ENCODE assay signal across 1 cellular context in the genomic region with DNA sequence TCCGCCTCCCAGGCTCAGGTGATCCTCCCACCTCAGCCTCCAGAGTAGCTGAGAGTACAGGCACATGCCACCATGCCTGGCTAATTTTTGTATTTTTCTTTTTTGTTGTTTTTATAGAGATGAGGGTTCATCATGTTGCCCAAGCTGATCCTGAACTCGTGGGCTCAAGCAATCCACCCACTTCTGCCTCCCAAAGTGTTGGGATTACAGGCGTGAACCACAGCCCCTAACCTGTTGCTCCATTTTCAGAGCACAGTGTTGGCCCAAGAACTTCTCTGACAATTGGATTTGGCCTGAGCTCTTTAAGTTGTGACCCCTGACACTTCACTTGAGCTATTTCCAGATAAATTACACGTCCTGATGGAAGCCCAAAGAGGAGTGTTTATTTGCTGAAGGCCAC.
TF ChIP-seq lines count a peak whose summit lies in the region.

No MANE protein-coding gene starts in this region.

TF ChIP-seq in HEK293, 187 proteins besides CTCF, POLR2A, EP300 and RAD21 (continued from another document):
- TF ChIP-seq, protein P1, sequence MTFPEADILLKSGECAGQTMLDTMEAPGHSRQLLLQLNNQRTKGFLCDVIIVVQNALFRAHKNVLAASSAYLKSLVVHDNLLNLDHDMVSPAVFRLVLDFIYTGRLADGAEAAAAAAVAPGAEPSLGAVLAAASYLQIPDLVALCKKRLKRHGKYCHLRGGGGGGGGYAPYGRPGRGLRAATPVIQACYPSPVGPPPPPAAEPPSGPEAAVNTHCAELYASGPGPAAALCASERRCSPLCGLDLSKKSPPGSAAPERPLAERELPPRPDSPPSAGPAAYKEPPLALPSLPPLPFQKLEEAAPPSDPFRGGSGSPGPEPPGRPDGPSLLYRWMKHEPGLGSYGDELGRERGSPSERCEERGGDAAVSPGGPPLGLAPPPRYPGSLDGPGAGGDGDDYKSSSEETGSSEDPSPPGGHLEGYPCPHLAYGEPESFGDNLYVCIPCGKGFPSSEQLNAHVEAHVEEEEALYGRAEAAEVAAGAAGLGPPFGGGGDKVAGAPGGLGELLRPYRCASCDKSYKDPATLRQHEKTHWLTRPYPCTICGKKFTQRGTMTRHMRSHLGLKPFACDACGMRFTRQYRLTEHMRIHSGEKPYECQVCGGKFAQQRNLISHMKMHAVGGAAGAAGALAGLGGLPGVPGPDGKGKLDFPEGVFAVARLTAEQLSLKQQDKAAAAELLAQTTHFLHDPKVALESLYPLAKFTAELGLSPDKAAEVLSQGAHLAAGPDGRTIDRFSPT (tag by site-specific recombination; IDR thresholded peaks at IDR 0.05) = no peak
- TF ChIP-seq, protein P2, sequence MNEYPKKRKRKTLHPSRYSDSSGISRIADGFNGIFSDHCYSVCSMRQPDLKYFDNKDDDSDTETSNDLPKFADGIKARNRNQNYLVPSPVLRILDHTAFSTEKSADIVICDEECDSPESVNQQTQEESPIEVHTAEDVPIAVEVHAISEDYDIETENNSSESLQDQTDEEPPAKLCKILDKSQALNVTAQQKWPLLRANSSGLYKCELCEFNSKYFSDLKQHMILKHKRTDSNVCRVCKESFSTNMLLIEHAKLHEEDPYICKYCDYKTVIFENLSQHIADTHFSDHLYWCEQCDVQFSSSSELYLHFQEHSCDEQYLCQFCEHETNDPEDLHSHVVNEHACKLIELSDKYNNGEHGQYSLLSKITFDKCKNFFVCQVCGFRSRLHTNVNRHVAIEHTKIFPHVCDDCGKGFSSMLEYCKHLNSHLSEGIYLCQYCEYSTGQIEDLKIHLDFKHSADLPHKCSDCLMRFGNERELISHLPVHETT (tag by site-specific recombination; IDR thresholded peaks at IDR 0.05) = no peak
- TF ChIP-seq ZNF514 (tag by site-specific recombination; IDR thresholded peaks at IDR 0.05) = no peak
- TF ChIP-seq ZNF664 (tag by site-specific recombination; IDR thresholded peaks at IDR 0.05) = no peak
- no peak for TF ChIP-seq SETDB1 (IDR thresholded peaks at IDR 0.05; ENCODE audit: insufficient read length, low read length)
- TF ChIP-seq, protein P3, sequence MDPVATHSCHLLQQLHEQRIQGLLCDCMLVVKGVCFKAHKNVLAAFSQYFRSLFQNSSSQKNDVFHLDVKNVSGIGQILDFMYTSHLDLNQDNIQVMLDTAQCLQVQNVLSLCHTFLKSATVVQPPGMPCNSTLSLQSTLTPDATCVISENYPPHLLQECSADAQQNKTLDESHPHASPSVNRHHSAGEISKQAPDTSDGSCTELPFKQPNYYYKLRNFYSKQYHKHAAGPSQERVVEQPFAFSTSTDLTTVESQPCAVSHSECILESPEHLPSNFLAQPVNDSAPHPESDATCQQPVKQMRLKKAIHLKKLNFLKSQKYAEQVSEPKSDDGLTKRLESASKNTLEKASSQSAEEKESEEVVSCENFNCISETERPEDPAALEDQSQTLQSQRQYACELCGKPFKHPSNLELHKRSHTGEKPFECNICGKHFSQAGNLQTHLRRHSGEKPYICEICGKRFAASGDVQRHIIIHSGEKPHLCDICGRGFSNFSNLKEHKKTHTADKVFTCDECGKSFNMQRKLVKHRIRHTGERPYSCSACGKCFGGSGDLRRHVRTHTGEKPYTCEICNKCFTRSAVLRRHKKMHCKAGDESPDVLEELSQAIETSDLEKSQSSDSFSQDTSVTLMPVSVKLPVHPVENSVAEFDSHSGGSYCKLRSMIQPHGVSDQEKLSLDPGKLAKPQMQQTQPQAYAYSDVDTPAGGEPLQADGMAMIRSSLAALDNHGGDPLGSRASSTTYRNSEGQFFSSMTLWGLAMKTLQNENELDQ (tag by site-specific recombination; IDR thresholded peaks at IDR 0.05; ENCODE audit: low read depth) = no peak
- TF ChIP-seq, protein P4, sequence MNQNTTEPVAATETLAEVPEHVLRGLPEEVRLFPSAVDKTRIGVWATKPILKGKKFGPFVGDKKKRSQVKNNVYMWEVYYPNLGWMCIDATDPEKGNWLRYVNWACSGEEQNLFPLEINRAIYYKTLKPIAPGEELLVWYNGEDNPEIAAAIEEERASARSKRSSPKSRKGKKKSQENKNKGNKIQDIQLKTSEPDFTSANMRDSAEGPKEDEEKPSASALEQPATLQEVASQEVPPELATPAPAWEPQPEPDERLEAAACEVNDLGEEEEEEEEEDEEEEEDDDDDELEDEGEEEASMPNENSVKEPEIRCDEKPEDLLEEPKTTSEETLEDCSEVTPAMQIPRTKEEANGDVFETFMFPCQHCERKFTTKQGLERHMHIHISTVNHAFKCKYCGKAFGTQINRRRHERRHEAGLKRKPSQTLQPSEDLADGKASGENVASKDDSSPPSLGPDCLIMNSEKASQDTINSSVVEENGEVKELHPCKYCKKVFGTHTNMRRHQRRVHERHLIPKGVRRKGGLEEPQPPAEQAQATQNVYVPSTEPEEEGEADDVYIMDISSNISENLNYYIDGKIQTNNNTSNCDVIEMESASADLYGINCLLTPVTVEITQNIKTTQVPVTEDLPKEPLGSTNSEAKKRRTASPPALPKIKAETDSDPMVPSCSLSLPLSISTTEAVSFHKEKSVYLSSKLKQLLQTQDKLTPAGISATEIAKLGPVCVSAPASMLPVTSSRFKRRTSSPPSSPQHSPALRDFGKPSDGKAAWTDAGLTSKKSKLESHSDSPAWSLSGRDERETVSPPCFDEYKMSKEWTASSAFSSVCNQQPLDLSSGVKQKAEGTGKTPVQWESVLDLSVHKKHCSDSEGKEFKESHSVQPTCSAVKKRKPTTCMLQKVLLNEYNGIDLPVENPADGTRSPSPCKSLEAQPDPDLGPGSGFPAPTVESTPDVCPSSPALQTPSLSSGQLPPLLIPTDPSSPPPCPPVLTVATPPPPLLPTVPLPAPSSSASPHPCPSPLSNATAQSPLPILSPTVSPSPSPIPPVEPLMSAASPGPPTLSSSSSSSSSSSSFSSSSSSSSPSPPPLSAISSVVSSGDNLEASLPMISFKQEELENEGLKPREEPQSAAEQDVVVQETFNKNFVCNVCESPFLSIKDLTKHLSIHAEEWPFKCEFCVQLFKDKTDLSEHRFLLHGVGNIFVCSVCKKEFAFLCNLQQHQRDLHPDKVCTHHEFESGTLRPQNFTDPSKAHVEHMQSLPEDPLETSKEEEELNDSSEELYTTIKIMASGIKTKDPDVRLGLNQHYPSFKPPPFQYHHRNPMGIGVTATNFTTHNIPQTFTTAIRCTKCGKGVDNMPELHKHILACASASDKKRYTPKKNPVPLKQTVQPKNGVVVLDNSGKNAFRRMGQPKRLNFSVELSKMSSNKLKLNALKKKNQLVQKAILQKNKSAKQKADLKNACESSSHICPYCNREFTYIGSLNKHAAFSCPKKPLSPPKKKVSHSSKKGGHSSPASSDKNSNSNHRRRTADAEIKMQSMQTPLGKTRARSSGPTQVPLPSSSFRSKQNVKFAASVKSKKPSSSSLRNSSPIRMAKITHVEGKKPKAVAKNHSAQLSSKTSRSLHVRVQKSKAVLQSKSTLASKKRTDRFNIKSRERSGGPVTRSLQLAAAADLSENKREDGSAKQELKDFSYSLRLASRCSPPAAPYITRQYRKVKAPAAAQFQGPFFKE (tag by site-specific recombination; IDR thresholded peaks at IDR 0.05; ENCODE audit: borderline replicate concordance) = no peak
- TF ChIP-seq SCRT1 (tag by site-specific recombination; IDR thresholded peaks at IDR 0.05; ENCODE audit: borderline replicate concordance) = peak; percentile 77; the same call in 1 of the 2 replicates
- TF ChIP-seq, protein P5, sequence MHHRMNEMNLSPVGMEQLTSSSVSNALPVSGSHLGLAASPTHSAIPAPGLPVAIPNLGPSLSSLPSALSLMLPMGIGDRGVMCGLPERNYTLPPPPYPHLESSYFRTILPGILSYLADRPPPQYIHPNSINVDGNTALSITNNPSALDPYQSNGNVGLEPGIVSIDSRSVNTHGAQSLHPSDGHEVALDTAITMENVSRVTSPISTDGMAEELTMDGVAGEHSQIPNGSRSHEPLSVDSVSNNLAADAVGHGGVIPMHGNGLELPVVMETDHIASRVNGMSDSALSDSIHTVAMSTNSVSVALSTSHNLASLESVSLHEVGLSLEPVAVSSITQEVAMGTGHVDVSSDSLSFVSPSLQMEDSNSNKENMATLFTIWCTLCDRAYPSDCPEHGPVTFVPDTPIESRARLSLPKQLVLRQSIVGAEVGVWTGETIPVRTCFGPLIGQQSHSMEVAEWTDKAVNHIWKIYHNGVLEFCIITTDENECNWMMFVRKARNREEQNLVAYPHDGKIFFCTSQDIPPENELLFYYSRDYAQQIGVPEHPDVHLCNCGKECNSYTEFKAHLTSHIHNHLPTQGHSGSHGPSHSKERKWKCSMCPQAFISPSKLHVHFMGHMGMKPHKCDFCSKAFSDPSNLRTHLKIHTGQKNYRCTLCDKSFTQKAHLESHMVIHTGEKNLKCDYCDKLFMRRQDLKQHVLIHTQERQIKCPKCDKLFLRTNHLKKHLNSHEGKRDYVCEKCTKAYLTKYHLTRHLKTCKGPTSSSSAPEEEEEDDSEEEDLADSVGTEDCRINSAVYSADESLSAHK (tag by site-specific recombination; IDR thresholded peaks at IDR 0.05) = no peak
- TF ChIP-seq SALL2 (tag by site-specific recombination; IDR thresholded peaks at IDR 0.05; ENCODE audit: borderline replicate concordance) = no peak
- TF ChIP-seq ZNF621 (tag by site-specific recombination; IDR thresholded peaks at IDR 0.05) = no peak
- TF ChIP-seq SCRT2 (tag by site-specific recombination; IDR thresholded peaks at IDR 0.05) = peak; percentile 94
- no peak for TF ChIP-seq ZNF555 (tag by site-specific recombination; conservative IDR thresholded peaks at IDR 0.05)
- TF ChIP-seq ZNF391 (tag by site-specific recombination; IDR thresholded peaks at IDR 0.05; ENCODE audit: borderline replicate concordance, low read depth) = no peak
- peak; percentile 55 for TF ChIP-seq ZFHX2 (tag by site-specific recombination; conservative IDR thresholded peaks at IDR 0.05)
- no peak for TF ChIP-seq ZNF292 (tag by site-specific recombination; IDR thresholded peaks at IDR 0.05; ENCODE audit: borderline replicate concordance, low read depth)
TF ChIP-seq in HEK293: peak in this region for 4.
